In the genomic region with DNA sequence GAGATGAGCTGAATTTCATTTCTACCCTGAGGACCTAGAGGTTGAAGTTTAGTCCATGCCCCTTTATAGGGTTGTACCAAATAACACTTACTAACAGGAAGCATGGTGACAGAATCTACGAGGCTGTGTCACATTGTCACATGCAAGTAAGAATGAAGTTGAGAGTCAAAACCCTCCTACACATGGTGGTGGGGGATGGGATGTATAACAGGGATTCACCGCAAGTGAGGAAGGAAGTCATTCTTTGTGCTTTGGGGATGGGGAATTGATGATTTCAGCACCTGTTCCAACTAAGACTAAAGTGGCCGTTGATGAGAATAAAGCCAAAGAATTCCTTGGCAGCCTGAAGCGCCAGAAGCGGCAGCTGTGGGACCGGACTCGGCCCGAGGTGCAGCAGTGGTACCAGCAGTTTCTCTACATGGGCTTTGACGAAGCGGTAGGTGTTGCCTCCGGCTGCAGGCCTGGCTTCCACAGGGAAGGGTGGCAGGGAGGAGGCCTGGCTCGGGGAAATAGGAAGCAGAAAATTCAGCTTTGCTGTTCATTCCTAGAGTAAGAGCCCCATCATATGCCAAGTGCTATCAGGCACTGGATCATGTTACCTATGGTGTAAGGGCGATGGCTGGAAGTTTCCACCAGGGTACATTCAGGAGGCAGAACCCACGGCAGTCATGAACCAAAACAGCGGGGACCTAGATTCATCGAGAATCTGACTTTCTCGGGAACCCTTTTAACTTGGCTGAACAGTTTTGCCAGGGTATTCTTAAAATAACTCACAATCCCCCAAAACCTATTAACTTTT, we compare ENCODE assay signal across 18 cellular contexts.
"Had no signal": no experiment of that assay in that cellular context is flagged by ENCODE, and none has a peak within 500 bp of the region (broad histone marks: within the 10 kb centered on the region; RNA-seq: fewer than 3 reads in every experiment).

No MANE protein-coding gene starts in this region.

- H3K4me2 ChIP-seq: neural progenitor cell had no signal

- H3K27ac Mint-ChIP-seq: activated CD4-positive, alpha-beta memory T cell treated with anti-CD3 and anti-CD28 coated beads, Interleukin-2, amount 10 ng/mL, durations not matched to agents 7 days and 5 days; neural progenitor cell; stimulated activated effector memory CD8-positive, alpha-beta T cell treated with anti-CD3 and anti-CD28 coated beads, Interleukin-12 subunit alpha, Interleukin-12 subunit beta, amount 100 ng/mL, for 72 hours had no signal

- H3K36me3 Mint-ChIP-seq: neural progenitor cell; stimulated activated effector memory CD8-positive, alpha-beta T cell treated with anti-CD3 and anti-CD28 coated beads, Interleukin-12 subunit alpha, Interleukin-12 subunit beta, amount 100 ng/mL, for 72 hours had no signal

- H3K4me1 ChIP-seq: adrenal gland, tibial nerve, vagina had no signal

- H3K4me3 Mint-ChIP-seq: activated CD4-positive, alpha-beta memory T cell treated with anti-CD3 and anti-CD28 coated beads, Interleukin-2, amount 10 ng/mL, durations not matched to agents 7 days and 5 days; neural progenitor cell; stimulated activated effector memory CD8-positive, alpha-beta T cell treated with anti-CD3 and anti-CD28 coated beads, Interleukin-12 subunit alpha, Interleukin-12 subunit beta, amount 100 ng/mL, for 72 hours had no signal

- H3K4me3 ChIP-seq: adrenal gland, cardiac muscle cell, gastroesophageal sphincter, neural progenitor cell, ovary, sigmoid colon, tibial nerve, vagina had no signal

- H3K27ac ChIP-seq: adrenal gland, cardiac muscle cell, neural progenitor cell, ovary, sigmoid colon, tibial nerve, vagina had no signal

- DNase-seq: activated CD4-positive, alpha-beta memory T cell treated with anti-CD3 and anti-CD28 coated beads, Interleukin-2, amount 10 ng/mL, durations not matched to agents 7 days and 5 days; activated CD4-positive, CD25-positive, alpha-beta regulatory T cell treated with anti-CD3 and anti-CD28 coated beads, Interleukin-2, amount 50 U/mL, for 72 hours; activated CD8-positive, alpha-beta memory T cell treated with anti-CD3 and anti-CD28 coated beads, Interleukin-2, amount 50 U/mL, for 4 hours; adrenal gland; erythroblast; islet precursor cell; midbrain; ovary; sigmoid colon; stimulated activated CD4-positive, alpha-beta T cell treated with anti-CD3 and anti-CD28 coated beads, Interleukin-12 subunit alpha, Interleukin-12 subunit beta, amount 100 ng/mL, for 4 hours; stimulated activated CD4-positive, alpha-beta T cell treated with anti-CD3 and anti-CD28 coated beads, Interleukin-2, amount 100 ng/mL, for 24 hours; T-helper 1 cell had no signal

- H3K36me3 ChIP-seq: adrenal gland, cardiac muscle cell, neural progenitor cell, ovary, sigmoid colon, tibial nerve, vagina had no signal

- H3K9ac ChIP-seq: neural progenitor cell had no signal

- H3K9me3 Mint-ChIP-seq: activated CD4-positive, alpha-beta memory T cell treated with anti-CD3 and anti-CD28 coated beads, Interleukin-2, amount 10 ng/mL, durations not matched to agents 7 days and 5 days; stimulated activated effector memory CD8-positive, alpha-beta T cell treated with anti-CD3 and anti-CD28 coated beads, Interleukin-12 subunit alpha, Interleukin-12 subunit beta, amount 100 ng/mL, for 72 hours had no signal

- H2AFZ ChIP-seq: neural progenitor cell had no signal

- H3K9me3 ChIP-seq: adrenal gland, gastroesophageal sphincter, ovary, sigmoid colon, tibial nerve, vagina had no signal

- H3K27me3 ChIP-seq: adrenal gland, cardiac muscle cell, gastroesophageal sphincter, neural progenitor cell, ovary, sigmoid colon, tibial nerve, vagina had no signal

- ATAC-seq: gastroesophageal sphincter; stimulated activated effector memory CD8-positive, alpha-beta T cell treated with anti-CD3 and anti-CD28 coated beads, Interleukin-12 subunit alpha, Interleukin-12 subunit beta, amount 100 ng/mL, for 72 hours had no signal

- H3K4me1 Mint-ChIP-seq: stimulated activated effector memory CD8-positive, alpha-beta T cell treated with anti-CD3 and anti-CD28 coated beads, Interleukin-12 subunit alpha, Interleukin-12 subunit beta, amount 100 ng/mL, for 72 hours had no signal
